ENCODE assay signal across 1 cellular context in the genomic region with DNA sequence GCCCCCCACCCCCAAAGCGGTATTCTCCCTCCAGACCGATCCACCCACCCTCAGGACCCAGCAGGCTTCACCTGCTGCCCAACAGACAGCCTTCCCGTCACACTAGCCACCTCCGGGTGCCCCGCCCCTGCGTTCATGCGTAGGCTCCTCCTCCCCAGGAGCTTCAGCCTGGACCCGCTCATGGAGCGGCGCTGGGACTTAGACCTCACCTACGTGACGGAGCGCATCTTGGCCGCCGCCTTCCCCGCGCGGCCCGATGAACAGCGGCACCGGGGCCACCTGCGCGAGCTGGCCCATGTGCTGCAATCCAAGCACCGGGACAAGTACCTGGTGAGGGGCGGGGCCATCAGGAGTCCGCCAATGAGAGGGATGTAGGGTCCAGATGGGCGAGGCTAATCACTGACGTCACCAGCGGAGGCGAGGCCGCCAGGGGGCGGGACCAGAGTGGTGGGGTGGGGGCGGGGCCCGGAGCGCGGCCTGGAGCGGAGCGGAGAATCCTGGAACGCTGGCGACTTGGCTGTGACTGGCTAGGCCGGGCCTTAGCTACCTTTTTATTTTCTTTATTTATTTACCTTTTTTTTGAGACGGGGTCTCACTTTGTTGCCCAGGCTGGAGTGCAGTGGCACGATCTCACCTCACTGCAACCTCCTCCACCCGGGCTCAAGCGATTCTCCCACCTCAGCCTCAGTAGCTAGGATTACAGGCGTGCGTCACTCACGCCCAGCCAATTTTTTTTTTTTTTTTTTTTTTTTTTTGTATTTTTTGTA.
A peak's percentile ranks its signal among the peaks of the same experiment; 100 is the strongest.
TF ChIP-seq lines count a peak whose summit lies in the region.

No MANE protein-coding gene starts in this region.

TF ChIP-seq in K562, 482 proteins besides CTCF, POLR2A, EP300 and RAD21 (continued from another document and continues in another):
- TF ChIP-seq, protein P1, sequence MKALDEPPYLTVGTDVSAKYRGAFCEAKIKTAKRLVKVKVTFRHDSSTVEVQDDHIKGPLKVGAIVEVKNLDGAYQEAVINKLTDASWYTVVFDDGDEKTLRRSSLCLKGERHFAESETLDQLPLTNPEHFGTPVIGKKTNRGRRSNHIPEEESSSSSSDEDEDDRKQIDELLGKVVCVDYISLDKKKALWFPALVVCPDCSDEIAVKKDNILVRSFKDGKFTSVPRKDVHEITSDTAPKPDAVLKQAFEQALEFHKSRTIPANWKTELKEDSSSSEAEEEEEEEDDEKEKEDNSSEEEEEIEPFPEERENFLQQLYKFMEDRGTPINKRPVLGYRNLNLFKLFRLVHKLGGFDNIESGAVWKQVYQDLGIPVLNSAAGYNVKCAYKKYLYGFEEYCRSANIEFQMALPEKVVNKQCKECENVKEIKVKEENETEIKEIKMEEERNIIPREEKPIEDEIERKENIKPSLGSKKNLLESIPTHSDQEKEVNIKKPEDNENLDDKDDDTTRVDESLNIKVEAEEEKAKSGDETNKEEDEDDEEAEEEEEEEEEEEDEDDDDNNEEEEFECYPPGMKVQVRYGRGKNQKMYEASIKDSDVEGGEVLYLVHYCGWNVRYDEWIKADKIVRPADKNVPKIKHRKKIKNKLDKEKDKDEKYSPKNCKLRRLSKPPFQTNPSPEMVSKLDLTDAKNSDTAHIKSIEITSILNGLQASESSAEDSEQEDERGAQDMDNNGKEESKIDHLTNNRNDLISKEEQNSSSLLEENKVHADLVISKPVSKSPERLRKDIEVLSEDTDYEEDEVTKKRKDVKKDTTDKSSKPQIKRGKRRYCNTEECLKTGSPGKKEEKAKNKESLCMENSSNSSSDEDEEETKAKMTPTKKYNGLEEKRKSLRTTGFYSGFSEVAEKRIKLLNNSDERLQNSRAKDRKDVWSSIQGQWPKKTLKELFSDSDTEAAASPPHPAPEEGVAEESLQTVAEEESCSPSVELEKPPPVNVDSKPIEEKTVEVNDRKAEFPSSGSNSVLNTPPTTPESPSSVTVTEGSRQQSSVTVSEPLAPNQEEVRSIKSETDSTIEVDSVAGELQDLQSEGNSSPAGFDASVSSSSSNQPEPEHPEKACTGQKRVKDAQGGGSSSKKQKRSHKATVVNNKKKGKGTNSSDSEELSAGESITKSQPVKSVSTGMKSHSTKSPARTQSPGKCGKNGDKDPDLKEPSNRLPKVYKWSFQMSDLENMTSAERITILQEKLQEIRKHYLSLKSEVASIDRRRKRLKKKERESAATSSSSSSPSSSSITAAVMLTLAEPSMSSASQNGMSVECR (CRISPR knock-in tag; IDR thresholded peaks at IDR 0.05): 0 out of 2 replicates have a peak, but pooled peaks have one; percentile 20
- TF ChIP-seq DDX20 (tag; IDR thresholded peaks at IDR 0.05; ENCODE audit: low read depth) (no peak), NCOA2 (IDR thresholded peaks at IDR 0.05; ENCODE audit: partially characterized antibody in 2 of 2) (no peak), KLF13 (tag; IDR thresholded peaks at IDR 0.05; ENCODE audit: borderline replicate concordance, low read depth) (0 out of 2 replicates have a peak, but pooled peaks have one; percentile 25), ZSCAN29 (IDR thresholded peaks at IDR 0.05) (no peak), MTA1 (IDR thresholded peaks at IDR 0.05; ENCODE audit: borderline replicate concordance) (no peak), HDAC3 (IDR thresholded peaks at IDR 0.05; ENCODE audit: borderline replicate concordance, partially characterized antibody) (no peak), ZNF780A (CRISPR knock-in tag; IDR thresholded peaks at IDR 0.05) (no peak), EP400 (IDR thresholded peaks at IDR 0.05) (peak; percentile 88; the same call in 1 of the 2 replicates), ZFP30 (CRISPR knock-in tag; IDR thresholded peaks at IDR 0.05; ENCODE audit: borderline replicate concordance) (no peak), POU5F1 (IDR thresholded peaks at IDR 0.05; ENCODE audit: borderline replicate concordance, low read depth, low read length, partially characterized antibody) (no peak), L3MBTL2 (IDR thresholded peaks at IDR 0.05) (peak; percentile 40; the same call in 1 of the 2 replicates), JUN (IDR thresholded peaks at IDR 0.05; ENCODE audit: borderline replicate concordance, low read depth, low read length) (no peak), JUN (CRISPR knock-in tag; IDR thresholded peaks at IDR 0.05; ENCODE audit: borderline replicate concordance) (no peak), NFXL1 (CRISPR knock-in tag; IDR thresholded peaks at IDR 0.05) (no peak), ATF1 (CRISPR knock-in tag; IDR thresholded peaks at IDR 0.05) (no peak), ATF1 (tag; IDR thresholded peaks at IDR 0.05) (peak; percentile 90), GTF2F1 (IDR thresholded peaks at IDR 0.05; ENCODE audit: low read depth, low read length) (no peak), MECOM (CRISPR knock-in tag; IDR thresholded peaks at IDR 0.05) (no peak), SUPT5H (IDR thresholded peaks at IDR 0.05) (peak; percentile 66), ZNF699 (CRISPR knock-in tag; IDR thresholded peaks at IDR 0.05; ENCODE audit: insufficient replicate concordance) (no peak), MEF2D (tag; conservative IDR thresholded peaks at IDR 0.05; ENCODE audit: low read depth) (no peak), TAL1 (IDR thresholded peaks at IDR 0.05) (no peak), RAD51 (IDR thresholded peaks at IDR 0.05; ENCODE audit: borderline replicate concordance, low read depth) (no peak; the same call in 1 of the 2 replicates), HNRNPL (IDR thresholded peaks at IDR 0.05; ENCODE audit: low read depth, low read length) (no peak), SMARCE1 (IDR thresholded peaks at IDR 0.05) (peak; percentile 30; the same call in 1 of the 2 replicates), NONO (IDR thresholded peaks at IDR 0.05; ENCODE audit: low read depth in 2 of 2, low read length in 1 of 2) (peak in 1 of 2 experiments; percentile 43; a peak in 1 of 4 replicates)
- TF ChIP-seq, protein P2, sequence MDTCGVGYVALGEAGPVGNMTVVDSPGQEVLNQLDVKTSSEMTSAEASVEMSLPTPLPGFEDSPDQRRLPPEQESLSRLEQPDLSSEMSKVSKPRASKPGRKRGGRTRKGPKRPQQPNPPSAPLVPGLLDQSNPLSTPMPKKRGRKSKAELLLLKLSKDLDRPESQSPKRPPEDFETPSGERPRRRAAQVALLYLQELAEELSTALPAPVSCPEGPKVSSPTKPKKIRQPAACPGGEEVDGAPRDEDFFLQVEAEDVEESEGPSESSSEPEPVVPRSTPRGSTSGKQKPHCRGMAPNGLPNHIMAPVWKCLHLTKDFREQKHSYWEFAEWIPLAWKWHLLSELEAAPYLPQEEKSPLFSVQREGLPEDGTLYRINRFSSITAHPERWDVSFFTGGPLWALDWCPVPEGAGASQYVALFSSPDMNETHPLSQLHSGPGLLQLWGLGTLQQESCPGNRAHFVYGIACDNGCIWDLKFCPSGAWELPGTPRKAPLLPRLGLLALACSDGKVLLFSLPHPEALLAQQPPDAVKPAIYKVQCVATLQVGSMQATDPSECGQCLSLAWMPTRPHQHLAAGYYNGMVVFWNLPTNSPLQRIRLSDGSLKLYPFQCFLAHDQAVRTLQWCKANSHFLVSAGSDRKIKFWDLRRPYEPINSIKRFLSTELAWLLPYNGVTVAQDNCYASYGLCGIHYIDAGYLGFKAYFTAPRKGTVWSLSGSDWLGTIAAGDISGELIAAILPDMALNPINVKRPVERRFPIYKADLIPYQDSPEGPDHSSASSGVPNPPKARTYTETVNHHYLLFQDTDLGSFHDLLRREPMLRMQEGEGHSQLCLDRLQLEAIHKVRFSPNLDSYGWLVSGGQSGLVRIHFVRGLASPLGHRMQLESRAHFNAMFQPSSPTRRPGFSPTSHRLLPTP (IDR thresholded peaks at IDR 0.05; ENCODE audit: borderline replicate concordance, extremely low read depth, insufficient read length): no peak
- TF ChIP-seq, protein P3, sequence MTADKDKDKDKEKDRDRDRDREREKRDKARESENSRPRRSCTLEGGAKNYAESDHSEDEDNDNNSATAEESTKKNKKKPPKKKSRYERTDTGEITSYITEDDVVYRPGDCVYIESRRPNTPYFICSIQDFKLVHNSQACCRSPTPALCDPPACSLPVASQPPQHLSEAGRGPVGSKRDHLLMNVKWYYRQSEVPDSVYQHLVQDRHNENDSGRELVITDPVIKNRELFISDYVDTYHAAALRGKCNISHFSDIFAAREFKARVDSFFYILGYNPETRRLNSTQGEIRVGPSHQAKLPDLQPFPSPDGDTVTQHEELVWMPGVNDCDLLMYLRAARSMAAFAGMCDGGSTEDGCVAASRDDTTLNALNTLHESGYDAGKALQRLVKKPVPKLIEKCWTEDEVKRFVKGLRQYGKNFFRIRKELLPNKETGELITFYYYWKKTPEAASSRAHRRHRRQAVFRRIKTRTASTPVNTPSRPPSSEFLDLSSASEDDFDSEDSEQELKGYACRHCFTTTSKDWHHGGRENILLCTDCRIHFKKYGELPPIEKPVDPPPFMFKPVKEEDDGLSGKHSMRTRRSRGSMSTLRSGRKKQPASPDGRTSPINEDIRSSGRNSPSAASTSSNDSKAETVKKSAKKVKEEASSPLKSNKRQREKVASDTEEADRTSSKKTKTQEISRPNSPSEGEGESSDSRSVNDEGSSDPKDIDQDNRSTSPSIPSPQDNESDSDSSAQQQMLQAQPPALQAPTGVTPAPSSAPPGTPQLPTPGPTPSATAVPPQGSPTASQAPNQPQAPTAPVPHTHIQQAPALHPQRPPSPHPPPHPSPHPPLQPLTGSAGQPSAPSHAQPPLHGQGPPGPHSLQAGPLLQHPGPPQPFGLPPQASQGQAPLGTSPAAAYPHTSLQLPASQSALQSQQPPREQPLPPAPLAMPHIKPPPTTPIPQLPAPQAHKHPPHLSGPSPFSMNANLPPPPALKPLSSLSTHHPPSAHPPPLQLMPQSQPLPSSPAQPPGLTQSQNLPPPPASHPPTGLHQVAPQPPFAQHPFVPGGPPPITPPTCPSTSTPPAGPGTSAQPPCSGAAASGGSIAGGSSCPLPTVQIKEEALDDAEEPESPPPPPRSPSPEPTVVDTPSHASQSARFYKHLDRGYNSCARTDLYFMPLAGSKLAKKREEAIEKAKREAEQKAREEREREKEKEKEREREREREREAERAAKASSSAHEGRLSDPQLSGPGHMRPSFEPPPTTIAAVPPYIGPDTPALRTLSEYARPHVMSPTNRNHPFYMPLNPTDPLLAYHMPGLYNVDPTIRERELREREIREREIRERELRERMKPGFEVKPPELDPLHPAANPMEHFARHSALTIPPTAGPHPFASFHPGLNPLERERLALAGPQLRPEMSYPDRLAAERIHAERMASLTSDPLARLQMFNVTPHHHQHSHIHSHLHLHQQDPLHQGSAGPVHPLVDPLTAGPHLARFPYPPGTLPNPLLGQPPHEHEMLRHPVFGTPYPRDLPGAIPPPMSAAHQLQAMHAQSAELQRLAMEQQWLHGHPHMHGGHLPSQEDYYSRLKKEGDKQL (CRISPR knock-in tag; IDR thresholded peaks at IDR 0.05; ENCODE audit: borderline replicate concordance): no peak
- TF ChIP-seq, protein P4, sequence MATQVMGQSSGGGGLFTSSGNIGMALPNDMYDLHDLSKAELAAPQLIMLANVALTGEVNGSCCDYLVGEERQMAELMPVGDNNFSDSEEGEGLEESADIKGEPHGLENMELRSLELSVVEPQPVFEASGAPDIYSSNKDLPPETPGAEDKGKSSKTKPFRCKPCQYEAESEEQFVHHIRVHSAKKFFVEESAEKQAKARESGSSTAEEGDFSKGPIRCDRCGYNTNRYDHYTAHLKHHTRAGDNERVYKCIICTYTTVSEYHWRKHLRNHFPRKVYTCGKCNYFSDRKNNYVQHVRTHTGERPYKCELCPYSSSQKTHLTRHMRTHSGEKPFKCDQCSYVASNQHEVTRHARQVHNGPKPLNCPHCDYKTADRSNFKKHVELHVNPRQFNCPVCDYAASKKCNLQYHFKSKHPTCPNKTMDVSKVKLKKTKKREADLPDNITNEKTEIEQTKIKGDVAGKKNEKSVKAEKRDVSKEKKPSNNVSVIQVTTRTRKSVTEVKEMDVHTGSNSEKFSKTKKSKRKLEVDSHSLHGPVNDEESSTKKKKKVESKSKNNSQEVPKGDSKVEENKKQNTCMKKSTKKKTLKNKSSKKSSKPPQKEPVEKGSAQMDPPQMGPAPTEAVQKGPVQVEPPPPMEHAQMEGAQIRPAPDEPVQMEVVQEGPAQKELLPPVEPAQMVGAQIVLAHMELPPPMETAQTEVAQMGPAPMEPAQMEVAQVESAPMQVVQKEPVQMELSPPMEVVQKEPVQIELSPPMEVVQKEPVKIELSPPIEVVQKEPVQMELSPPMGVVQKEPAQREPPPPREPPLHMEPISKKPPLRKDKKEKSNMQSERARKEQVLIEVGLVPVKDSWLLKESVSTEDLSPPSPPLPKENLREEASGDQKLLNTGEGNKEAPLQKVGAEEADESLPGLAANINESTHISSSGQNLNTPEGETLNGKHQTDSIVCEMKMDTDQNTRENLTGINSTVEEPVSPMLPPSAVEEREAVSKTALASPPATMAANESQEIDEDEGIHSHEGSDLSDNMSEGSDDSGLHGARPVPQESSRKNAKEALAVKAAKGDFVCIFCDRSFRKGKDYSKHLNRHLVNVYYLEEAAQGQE (CRISPR knock-in tag; IDR thresholded peaks at IDR 0.05; ENCODE audit: low read depth): 0 out of 2 replicates have a peak, but pooled peaks have one; percentile 29
- TF ChIP-seq, protein P5, sequence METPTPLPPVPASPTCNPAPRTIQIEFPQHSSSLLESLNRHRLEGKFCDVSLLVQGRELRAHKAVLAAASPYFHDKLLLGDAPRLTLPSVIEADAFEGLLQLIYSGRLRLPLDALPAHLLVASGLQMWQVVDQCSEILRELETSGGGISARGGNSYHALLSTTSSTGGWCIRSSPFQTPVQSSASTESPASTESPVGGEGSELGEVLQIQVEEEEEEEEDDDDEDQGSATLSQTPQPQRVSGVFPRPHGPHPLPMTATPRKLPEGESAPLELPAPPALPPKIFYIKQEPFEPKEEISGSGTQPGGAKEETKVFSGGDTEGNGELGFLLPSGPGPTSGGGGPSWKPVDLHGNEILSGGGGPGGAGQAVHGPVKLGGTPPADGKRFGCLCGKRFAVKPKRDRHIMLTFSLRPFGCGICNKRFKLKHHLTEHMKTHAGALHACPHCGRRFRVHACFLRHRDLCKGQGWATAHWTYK (CRISPR knock-in tag; IDR thresholded peaks at IDR 0.05): no peak
- TF ChIP-seq, protein P6, sequence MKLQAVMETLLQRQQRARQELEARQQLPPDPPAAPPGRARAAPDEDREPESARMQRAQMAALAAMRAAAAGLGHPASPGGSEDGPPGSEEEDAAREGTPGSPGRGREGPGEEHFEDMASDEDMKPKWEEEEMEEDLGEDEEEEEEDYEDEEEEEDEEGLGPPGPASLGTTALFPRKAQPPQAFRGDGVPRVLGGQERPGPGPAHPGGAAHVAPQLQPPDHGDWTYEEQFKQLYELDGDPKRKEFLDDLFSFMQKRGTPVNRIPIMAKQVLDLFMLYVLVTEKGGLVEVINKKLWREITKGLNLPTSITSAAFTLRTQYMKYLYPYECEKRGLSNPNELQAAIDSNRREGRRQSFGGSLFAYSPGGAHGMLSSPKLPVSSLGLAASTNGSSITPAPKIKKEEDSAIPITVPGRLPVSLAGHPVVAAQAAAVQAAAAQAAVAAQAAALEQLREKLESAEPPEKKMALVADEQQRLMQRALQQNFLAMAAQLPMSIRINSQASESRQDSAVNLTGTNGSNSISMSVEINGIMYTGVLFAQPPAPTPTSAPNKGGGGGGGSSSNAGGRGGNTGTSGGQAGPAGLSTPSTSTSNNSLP (IDR thresholded peaks at IDR 0.05; ENCODE audit: borderline replicate concordance, low read depth, low read length): no peak
- TF ChIP-seq, protein P7, sequence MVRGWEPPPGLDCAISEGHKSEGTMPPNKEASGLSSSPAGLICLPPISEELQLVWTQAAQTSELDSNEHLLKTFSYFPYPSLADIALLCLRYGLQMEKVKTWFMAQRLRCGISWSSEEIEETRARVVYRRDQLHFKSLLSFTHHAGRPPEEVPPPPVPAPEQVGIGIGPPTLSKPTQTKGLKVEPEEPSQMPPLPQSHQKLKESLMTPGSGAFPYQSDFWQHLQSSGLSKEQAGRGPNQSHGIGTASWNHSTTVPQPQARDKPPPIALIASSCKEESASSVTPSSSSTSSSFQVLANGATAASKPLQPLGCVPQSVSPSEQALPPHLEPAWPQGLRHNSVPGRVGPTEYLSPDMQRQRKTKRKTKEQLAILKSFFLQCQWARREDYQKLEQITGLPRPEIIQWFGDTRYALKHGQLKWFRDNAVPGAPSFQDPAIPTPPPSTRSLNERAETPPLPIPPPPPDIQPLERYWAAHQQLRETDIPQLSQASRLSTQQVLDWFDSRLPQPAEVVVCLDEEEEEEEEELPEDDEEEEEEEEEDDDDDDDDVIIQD (CRISPR knock-in tag; IDR thresholded peaks at IDR 0.05): no peak
